In the genomic region with DNA sequence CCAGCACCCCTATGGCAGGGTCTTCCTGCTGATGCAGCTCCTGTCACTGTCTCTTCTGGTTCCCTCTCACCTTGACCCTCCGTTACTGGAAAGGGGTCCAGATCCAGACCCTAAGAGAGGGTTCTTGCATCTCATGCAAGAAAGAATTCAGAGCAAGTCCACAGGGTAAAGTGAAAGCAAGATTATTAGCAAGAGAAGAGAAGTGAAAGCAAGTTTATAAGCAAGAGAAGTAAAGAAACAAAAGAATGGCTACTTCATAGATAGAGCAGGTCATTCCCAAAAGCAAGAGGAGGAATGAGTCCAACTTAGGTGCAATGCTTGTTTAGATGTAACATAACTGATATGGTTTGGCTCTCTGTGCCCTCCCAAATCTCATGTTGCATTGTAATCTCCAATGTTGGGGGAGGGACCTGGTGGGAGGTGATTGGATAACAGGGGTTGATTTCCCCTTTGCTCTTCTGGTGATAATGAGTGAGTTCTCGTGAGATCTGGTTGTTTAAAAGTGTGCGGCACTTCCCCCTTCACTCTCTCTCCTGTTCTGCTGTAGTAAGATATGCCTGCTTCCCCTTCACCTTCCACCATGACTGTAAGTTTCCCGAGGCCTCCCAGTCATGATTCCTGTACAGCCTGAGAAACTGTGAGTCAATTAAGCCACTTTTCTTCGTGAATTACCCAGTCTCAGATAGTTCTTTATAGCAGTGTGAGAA, we compare ENCODE assay signal across 1 cellular context.
TF ChIP-seq lines count a peak whose summit lies in the region.

No MANE protein-coding gene starts in this region.

TF ChIP-seq in K562, 482 proteins besides CTCF, POLR2A, EP300 and RAD21 (continued from another document):
- TF ChIP-seq, protein P1, sequence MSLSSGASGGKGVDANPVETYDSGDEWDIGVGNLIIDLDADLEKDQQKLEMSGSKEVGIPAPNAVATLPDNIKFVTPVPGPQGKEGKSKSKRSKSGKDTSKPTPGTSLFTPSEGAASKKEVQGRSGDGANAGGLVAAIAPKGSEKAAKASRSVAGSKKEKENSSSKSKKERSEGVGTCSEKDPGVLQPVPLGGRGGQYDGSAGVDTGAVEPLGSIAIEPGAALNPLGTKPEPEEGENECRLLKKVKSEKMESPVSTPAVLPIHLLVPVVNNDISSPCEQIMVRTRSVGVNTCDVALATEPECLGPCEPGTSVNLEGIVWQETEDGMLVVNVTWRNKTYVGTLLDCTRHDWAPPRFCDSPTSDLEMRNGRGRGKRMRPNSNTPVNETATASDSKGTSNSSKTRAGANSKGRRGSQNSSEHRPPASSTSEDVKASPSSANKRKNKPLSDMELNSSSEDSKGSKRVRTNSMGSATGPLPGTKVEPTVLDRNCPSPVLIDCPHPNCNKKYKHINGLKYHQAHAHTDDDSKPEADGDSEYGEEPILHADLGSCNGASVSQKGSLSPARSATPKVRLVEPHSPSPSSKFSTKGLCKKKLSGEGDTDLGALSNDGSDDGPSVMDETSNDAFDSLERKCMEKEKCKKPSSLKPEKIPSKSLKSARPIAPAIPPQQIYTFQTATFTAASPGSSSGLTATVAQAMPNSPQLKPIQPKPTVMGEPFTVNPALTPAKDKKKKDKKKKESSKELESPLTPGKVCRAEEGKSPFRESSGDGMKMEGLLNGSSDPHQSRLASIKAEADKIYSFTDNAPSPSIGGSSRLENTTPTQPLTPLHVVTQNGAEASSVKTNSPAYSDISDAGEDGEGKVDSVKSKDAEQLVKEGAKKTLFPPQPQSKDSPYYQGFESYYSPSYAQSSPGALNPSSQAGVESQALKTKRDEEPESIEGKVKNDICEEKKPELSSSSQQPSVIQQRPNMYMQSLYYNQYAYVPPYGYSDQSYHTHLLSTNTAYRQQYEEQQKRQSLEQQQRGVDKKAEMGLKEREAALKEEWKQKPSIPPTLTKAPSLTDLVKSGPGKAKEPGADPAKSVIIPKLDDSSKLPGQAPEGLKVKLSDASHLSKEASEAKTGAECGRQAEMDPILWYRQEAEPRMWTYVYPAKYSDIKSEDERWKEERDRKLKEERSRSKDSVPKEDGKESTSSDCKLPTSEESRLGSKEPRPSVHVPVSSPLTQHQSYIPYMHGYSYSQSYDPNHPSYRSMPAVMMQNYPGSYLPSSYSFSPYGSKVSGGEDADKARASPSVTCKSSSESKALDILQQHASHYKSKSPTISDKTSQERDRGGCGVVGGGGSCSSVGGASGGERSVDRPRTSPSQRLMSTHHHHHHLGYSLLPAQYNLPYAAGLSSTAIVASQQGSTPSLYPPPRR (CRISPR knock-in tag; IDR thresholded peaks at IDR 0.05; ENCODE audit: borderline replicate concordance): no peak
- TF ChIP-seq SMARCA5 (IDR thresholded peaks at IDR 0.05): no peak
- TF ChIP-seq U2AF2 (optimal IDR thresholded peaks at IDR 0.05; ENCODE audit: low read depth, low read length): no peak
- TF ChIP-seq, protein P2, sequence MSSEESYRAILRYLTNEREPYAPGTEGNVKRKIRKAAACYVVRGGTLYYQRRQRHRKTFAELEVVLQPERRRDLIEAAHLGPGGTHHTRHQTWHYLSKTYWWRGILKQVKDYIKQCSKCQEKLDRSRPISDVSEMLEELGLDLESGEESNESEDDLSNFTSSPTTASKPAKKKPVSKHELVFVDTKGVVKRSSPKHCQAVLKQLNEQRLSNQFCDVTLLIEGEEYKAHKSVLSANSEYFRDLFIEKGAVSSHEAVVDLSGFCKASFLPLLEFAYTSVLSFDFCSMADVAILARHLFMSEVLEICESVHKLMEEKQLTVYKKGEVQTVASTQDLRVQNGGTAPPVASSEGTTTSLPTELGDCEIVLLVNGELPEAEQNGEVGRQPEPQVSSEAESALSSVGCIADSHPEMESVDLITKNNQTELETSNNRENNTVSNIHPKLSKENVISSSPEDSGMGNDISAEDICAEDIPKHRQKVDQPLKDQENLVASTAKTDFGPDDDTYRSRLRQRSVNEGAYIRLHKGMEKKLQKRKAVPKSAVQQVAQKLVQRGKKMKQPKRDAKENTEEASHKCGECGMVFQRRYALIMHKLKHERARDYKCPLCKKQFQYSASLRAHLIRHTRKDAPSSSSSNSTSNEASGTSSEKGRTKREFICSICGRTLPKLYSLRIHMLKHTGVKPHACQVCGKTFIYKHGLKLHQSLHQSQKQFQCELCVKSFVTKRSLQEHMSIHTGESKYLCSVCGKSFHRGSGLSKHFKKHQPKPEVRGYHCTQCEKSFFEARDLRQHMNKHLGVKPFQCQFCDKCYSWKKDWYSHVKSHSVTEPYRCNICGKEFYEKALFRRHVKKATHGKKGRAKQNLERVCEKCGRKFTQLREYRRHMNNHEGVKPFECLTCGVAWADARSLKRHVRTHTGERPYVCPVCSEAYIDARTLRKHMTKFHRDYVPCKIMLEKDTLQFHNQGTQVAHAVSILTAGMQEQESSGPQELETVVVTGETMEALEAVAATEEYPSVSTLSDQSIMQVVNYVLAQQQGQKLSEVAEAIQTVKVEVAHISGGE (CRISPR knock-in tag; IDR thresholded peaks at IDR 0.05): no peak
- no peak for TF ChIP-seq NCOA6 (IDR thresholded peaks at IDR 0.05)
- TF ChIP-seq, protein P3, sequence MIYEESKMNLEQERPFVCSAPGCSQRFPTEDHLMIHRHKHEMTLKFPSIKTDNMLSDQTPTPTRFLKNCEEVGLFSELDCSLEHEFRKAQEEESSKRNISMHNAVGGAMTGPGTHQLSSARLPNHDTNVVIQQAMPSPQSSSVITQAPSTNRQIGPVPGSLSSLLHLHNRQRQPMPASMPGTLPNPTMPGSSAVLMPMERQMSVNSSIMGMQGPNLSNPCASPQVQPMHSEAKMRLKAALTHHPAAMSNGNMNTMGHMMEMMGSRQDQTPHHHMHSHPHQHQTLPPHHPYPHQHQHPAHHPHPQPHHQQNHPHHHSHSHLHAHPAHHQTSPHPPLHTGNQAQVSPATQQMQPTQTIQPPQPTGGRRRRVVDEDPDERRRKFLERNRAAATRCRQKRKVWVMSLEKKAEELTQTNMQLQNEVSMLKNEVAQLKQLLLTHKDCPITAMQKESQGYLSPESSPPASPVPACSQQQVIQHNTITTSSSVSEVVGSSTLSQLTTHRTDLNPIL (CRISPR knock-in tag; IDR thresholded peaks at IDR 0.05): no peak
- TF ChIP-seq MCM2 (IDR thresholded peaks at IDR 0.05; ENCODE audit: low read depth): no peak
- TF ChIP-seq COPS2 (conservative IDR thresholded peaks at IDR 0.05): no peak
- no peak for TF ChIP-seq E2F3 (CRISPR knock-in tag; IDR thresholded peaks at IDR 0.05)
- no peak for TF ChIP-seq TCF7L2 (IDR thresholded peaks at IDR 0.05; ENCODE audit: low read depth, low read length)
- no peak for TF ChIP-seq PTBP1 (IDR thresholded peaks at IDR 0.05; ENCODE audit: low read depth, low read length)
- TF ChIP-seq ELF2 (CRISPR knock-in tag; IDR thresholded peaks at IDR 0.05): no peak
- TF ChIP-seq, protein P4, sequence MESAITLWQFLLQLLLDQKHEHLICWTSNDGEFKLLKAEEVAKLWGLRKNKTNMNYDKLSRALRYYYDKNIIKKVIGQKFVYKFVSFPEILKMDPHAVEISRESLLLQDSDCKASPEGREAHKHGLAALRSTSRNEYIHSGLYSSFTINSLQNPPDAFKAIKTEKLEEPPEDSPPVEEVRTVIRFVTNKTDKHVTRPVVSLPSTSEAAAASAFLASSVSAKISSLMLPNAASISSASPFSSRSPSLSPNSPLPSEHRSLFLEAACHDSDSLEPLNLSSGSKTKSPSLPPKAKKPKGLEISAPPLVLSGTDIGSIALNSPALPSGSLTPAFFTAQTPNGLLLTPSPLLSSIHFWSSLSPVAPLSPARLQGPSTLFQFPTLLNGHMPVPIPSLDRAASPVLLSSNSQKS (CRISPR knock-in tag; IDR thresholded peaks at IDR 0.05): no peak
- peak; percentile 77 for TF ChIP-seq CHD2 (IDR thresholded peaks at IDR 0.05; ENCODE audit: low read depth, low read length)
